Comparison of ENCODE assay signal across 1 cellular context in genomic region chr10:110225756-110226554, GRCh38.
TF ChIP-seq lines count a peak whose summit lies in the region.

No MANE protein-coding gene starts in this region.

TF ChIP-seq in GM12878, 131 proteins besides CTCF, POLR2A, EP300 and RAD21 (continued from another document and continues in another):
- TF ChIP-seq BCLAF1 (IDR thresholded peaks at IDR 0.05) (no peak), TCF3 (IDR thresholded peaks at IDR 0.05; ENCODE audit: borderline replicate concordance, insufficient read depth, low read depth, low read length) (no peak), NR2C2 (IDR thresholded peaks at IDR 0.05; ENCODE audit: borderline replicate concordance, control insufficient read depth, insufficient read length, low read depth) (no peak), YBX1 (IDR thresholded peaks at IDR 0.05) (no peak), SP1 (IDR thresholded peaks at IDR 0.05; ENCODE audit: low read depth, low read length) (peak; percentile 58), CEBPZ (IDR thresholded peaks at IDR 0.05; ENCODE audit: low read depth, low read length) (no peak), ZNF687 (IDR thresholded peaks at IDR 0.05) (no peak), ZNF384 (IDR thresholded peaks at IDR 0.05; ENCODE audit: borderline replicate concordance, low read depth, low read length) (no peak), RAD51 (IDR thresholded peaks at IDR 0.05) (no peak), ZNF217 (IDR thresholded peaks at IDR 0.05) (0 out of 2 replicates have a peak, but pooled peaks have one; percentile 34), MEF2B (IDR thresholded peaks at IDR 0.05; ENCODE audit: partially characterized antibody, poor library complexity, severe bottlenecking) (peak; percentile 63), NFXL1 (IDR thresholded peaks at IDR 0.05; ENCODE audit: borderline replicate concordance) (no peak), BACH1 (IDR thresholded peaks at IDR 0.05; ENCODE audit: borderline replicate concordance) (peak; percentile 60), DPF2 (IDR thresholded peaks at IDR 0.05) (peak; percentile 56), MXI1 (IDR thresholded peaks at IDR 0.05; ENCODE audit: low read depth, low read length) (peak; percentile 31; the same call in 1 of the 2 replicates), IRF5 (IDR thresholded peaks at IDR 0.05; ENCODE audit: borderline replicate concordance) (no peak), ZNF207 (IDR thresholded peaks at IDR 0.05; ENCODE audit: borderline replicate concordance) (no peak), PAX5 (IDR thresholded peaks at IDR 0.05; ENCODE audit: borderline replicate concordance, low read depth, low read length) (0 out of 2 replicates have a peak, but pooled peaks have one; percentile 16), FOXM1 (IDR thresholded peaks at IDR 0.05; ENCODE audit: low read depth, low read length) (no peak), TARDBP (IDR thresholded peaks at IDR 0.05; ENCODE audit: borderline replicate concordance) (peak; percentile 92), E2F4 (IDR thresholded peaks at IDR 0.05; ENCODE audit: low read depth, low read length) (no peak), PBX3 (IDR thresholded peaks at IDR 0.05; ENCODE audit: insufficient replicate concordance, low read depth, low read length) (no peak), NR2C1 (IDR thresholded peaks at IDR 0.05) (peak; percentile 42), ZNF592 (IDR thresholded peaks at IDR 0.05) (no peak), CBX5 (IDR thresholded peaks at IDR 0.05; ENCODE audit: low read depth) (no peak), CBFB (IDR thresholded peaks at IDR 0.05; ENCODE audit: low read depth) (no peak), IKZF2 (IDR thresholded peaks at IDR 0.05) (no peak), RUNX3 (IDR thresholded peaks at IDR 0.05; ENCODE audit: low read length) (no peak), BMI1 (IDR thresholded peaks at IDR 0.05; ENCODE audit: borderline replicate concordance) (no peak), PRDM15 (CRISPR knock-in tag; IDR thresholded peaks at IDR 0.05) (no peak), ZBED1 (IDR thresholded peaks at IDR 0.05; ENCODE audit: borderline replicate concordance) (no peak), SMAD1 (IDR thresholded peaks at IDR 0.05; ENCODE audit: low read depth, partially characterized antibody) (no peak), ESRRA (IDR thresholded peaks at IDR 0.05; ENCODE audit: low read length) (no peak), HDGF (IDR thresholded peaks at IDR 0.05) (no peak), JUNB (IDR thresholded peaks at IDR 0.05) (no peak), KDM1A (IDR thresholded peaks at IDR 0.05; ENCODE audit: borderline replicate concordance) (no peak), FOS (IDR thresholded peaks at IDR 0.05; ENCODE audit: borderline replicate concordance, extremely low read depth, insufficient read length) (no peak)
